21 cellular contexts compared by ENCODE assay signal in the genomic region with DNA sequence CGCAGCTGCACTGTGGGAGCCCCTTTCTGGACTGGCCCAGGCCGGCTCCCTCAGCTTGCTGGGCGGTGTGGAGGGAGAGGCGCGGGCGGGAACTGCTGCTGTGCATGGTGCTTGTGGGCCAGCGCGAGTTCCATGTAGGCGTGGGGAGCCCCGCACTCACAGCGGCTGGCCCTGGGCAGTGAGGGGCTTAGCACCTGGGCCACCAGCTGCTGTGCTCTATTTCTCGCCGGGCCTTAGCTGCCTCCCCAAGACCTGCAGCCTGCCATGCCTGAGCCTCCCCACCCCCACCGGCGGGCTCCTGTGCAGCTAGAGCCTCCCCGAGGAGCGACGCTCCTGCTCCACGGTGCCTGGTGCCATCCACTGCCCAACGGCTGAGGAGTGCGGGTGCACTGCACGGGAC. TPM values are rescaled to one million over a fixed set of nuclear protein-coding genes. Genes with fewer than 3 reads are reported as not detected.
DNase-seq lines count a peak whose midpoint lies in the region; ATAC-seq and TF ChIP-seq lines count a peak whose summit lies in the region.
"Had no signal": no experiment of that assay in that cellular context is flagged by ENCODE, and none has a peak within 500 bp of the region (broad histone marks: within the 10 kb centered on the region; RNA-seq: fewer than 3 reads in every experiment).

No MANE protein-coding gene starts in this region.

- in situ Hi-C loops in ACHN (cut with HindIII; ENCODE audit: low pct_ligation_motif_present, low pct_unique_long_range_greater_than_20kb, low sequenced_read_pairs) = no loop called here

- intact Hi-C loops in CD8-positive, alpha-beta T cell (cut with DNase I, micrococcal nuclease) = no loop called here
- intact Hi-C loops in activated T-helper 2 cell treated with anti-CD3 and anti-CD28 coated beads, Interferon-gamma antibody, Interleukin-2, Interleukin-4, amounts not matched to agents 10 μg/mL and 5 μg/mL and 100 μg/mL, durations not matched to agents 14 hours and 24 hours and 36 hours (cut with micrococcal nuclease) = loop anchor here (10.0 kb wide), 1 partner anchor 831 kb away; a partner anchor contains a TSS
- intact Hi-C loops in natural killer cell (cut with micrococcal nuclease) = no loop called here

- peak overlapping the region in 3 of 4 donors; percentile 86 to 94 (median 91) for H3K4me3 Mint-ChIP-seq in CD4-positive, CD25-positive, alpha-beta regulatory T cell
- H3K4me3 Mint-ChIP-seq in CD8-positive, alpha-beta T cell = peak overlapping the region; percentile 93
- H3K4me3 Mint-ChIP-seq in activated T-helper 2 cell treated with anti-CD3 and anti-CD28 coated beads, Interferon-gamma antibody, Interleukin-2, Interleukin-4, amounts not matched to agents 10 μg/mL and 5 μg/mL and 100 μg/mL, durations not matched to agents 14 hours and 24 hours and 36 hours (ENCODE audit: low read depth) = peak overlapping the region; percentile 86
- H3K4me3 Mint-ChIP-seq in natural killer cell = peak overlapping the region; percentile 95

- H3K9me3 ChIP-seq in CD4-positive, CD25-positive, alpha-beta regulatory T cell (ENCODE audit: control insufficient read depth in 2 of 2, low read length in 2 of 2) = no peaks in the 10 kb centered on the region
- no peaks in the 10 kb centered on the region for H3K9me3 ChIP-seq in CD8-positive, alpha-beta T cell (ENCODE audit: low read length)
- H3K9me3 ChIP-seq: lower lobe of right lung, SJCRH30, transverse colon had no signal

- peaks cover 16% of the 10 kb centered on the region for H3K4me1 ChIP-seq in CD4-positive, CD25-positive, alpha-beta regulatory T cell (ENCODE audit: control insufficient read depth, insufficient read depth, low read length, poor library complexity, severe bottlenecking)
- H3K4me1 ChIP-seq in CD8-positive, alpha-beta T cell (ENCODE audit: insufficient read depth, low read length) = peaks cover 16% of the 10 kb centered on the region

- no peak for DNase-seq in CD4-positive, CD25-positive, alpha-beta regulatory T cell
- DNase-seq in CD8-positive, alpha-beta T cell = no peak
- no peak for DNase-seq in activated T-helper 2 cell treated with anti-CD3 and anti-CD28 coated beads, Interferon-gamma antibody, Interleukin-2, Interleukin-4, amounts not matched to agents 10 μg/mL and 5 μg/mL and 100 μg/mL, durations not matched to agents 14 hours and 24 hours and 36 hours (ENCODE audit: low spot score)
- DNase-seq in natural killer cell = no peak
- no peak for DNase-seq in ACHN
- DNase-seq: brain microvascular endothelial cell, foreskin fibroblast, lower lobe of right lung, NCI-H1436 treated with DMSO at 0.1 percent for 48 hours, NCI-H2171, NCI-H774, SJCRH30, transverse colon had no signal

- no peak for ATAC-seq in CD4-positive, CD25-positive, alpha-beta regulatory T cell (ENCODE audit: low read depth in 2 of 2)
- no peak for ATAC-seq in CD8-positive, alpha-beta T cell
- ATAC-seq in natural killer cell = no peak
- no peak for ATAC-seq in HG02870 (IDR thresholded peaks at IDR 0.05; ENCODE audit: unreplicated experiment)
- ATAC-seq in SK-N-SH treated with all-trans-retinoic acid at 6 μM for 48 hours = no peak
- ATAC-seq: activated naive CD4-positive, alpha-beta T cell treated with anti-CD3 and anti-CD28 coated beads, Interleukin-2, amount 50 U/mL, for 72 hours; lower lobe of right lung; stimulated activated naive CD8-positive, alpha-beta T cell treated with anti-CD3 and anti-CD28 coated beads, Interleukin-15, amount 100 ng/mL, for 72 hours had no signal

- POLR2A ChIA-PET in CD8-positive, alpha-beta T cell (lab: Charles Lee) = no interaction called here

- H3K27me3 Mint-ChIP-seq in CD4-positive, CD25-positive, alpha-beta regulatory T cell = peaks cover 11% of the 10 kb centered on the region
- H3K27me3 Mint-ChIP-seq in CD8-positive, alpha-beta T cell (ENCODE audit: low read depth) = peaks cover 2% of the 10 kb centered on the region
- peaks cover 3% of the 10 kb centered on the region for H3K27me3 Mint-ChIP-seq in activated T-helper 2 cell treated with anti-CD3 and anti-CD28 coated beads, Interferon-gamma antibody, Interleukin-2, Interleukin-4, amounts not matched to agents 10 μg/mL and 5 μg/mL and 100 μg/mL, durations not matched to agents 14 hours and 24 hours and 36 hours (ENCODE audit: low read depth)
- peaks cover 0 to 3% of the 10 kb centered on the region in 2 donors for H3K27me3 Mint-ChIP-seq in natural killer cell (ENCODE audit: low read depth in 2 of 2)
- H3K27me3 Mint-ChIP-seq: stimulated activated naive CD8-positive, alpha-beta T cell treated with anti-CD3 and anti-CD28 coated beads, Interleukin-15, amount 100 ng/mL, for 72 hours had no signal

- no peak overlapping the region for H3K27ac Mint-ChIP-seq in CD4-positive, CD25-positive, alpha-beta regulatory T cell
- H3K27ac Mint-ChIP-seq in CD8-positive, alpha-beta T cell = no peak overlapping the region
- H3K27ac Mint-ChIP-seq in activated T-helper 2 cell treated with anti-CD3 and anti-CD28 coated beads, Interferon-gamma antibody, Interleukin-2, Interleukin-4, amounts not matched to agents 10 μg/mL and 5 μg/mL and 100 μg/mL, durations not matched to agents 14 hours and 24 hours and 36 hours = no peak overlapping the region
- peak overlapping the region; percentile 90 to 99 for H3K27ac Mint-ChIP-seq in natural killer cell

- no peaks in the 10 kb centered on the region for H3K9me3 Mint-ChIP-seq in CD4-positive, CD25-positive, alpha-beta regulatory T cell
- H3K9me3 Mint-ChIP-seq in CD8-positive, alpha-beta T cell = no peaks in the 10 kb centered on the region
- no peaks in the 10 kb centered on the region for H3K9me3 Mint-ChIP-seq in activated T-helper 2 cell treated with anti-CD3 and anti-CD28 coated beads, Interferon-gamma antibody, Interleukin-2, Interleukin-4, amounts not matched to agents 10 μg/mL and 5 μg/mL and 100 μg/mL, durations not matched to agents 14 hours and 24 hours and 36 hours
- H3K9me3 Mint-ChIP-seq in natural killer cell = no peaks in the 10 kb centered on the region
- H3K9me3 Mint-ChIP-seq: stimulated activated naive CD8-positive, alpha-beta T cell treated with anti-CD3 and anti-CD28 coated beads, Interleukin-15, amount 100 ng/mL, for 72 hours had no signal

- H3K4me1 Mint-ChIP-seq in CD4-positive, CD25-positive, alpha-beta regulatory T cell = peaks cover 12 to 37% (median 23%) of the 10 kb centered on the region in 4 donors
- H3K4me1 Mint-ChIP-seq in CD8-positive, alpha-beta T cell (ENCODE audit: low read depth) = peaks cover 27% of the 10 kb centered on the region
- peaks cover 37% of the 10 kb centered on the region for H3K4me1 Mint-ChIP-seq in activated T-helper 2 cell treated with anti-CD3 and anti-CD28 coated beads, Interferon-gamma antibody, Interleukin-2, Interleukin-4, amounts not matched to agents 10 μg/mL and 5 μg/mL and 100 μg/mL, durations not matched to agents 14 hours and 24 hours and 36 hours (ENCODE audit: low read depth)
- H3K4me1 Mint-ChIP-seq in natural killer cell = peaks cover 20 to 26% of the 10 kb centered on the region in 2 donors

- peaks cover 14% of the 10 kb centered on the region for H3K36me3 ChIP-seq in CD4-positive, CD25-positive, alpha-beta regulatory T cell (ENCODE audit: control insufficient read depth, insufficient read depth, low read length)
- no peaks in the 10 kb centered on the region for H3K36me3 ChIP-seq in CD8-positive, alpha-beta T cell (ENCODE audit: insufficient read depth, low read length)
- H3K36me3 ChIP-seq: brain microvascular endothelial cell, SJCRH30 had no signal

- CTCF ChIA-PET in CD8-positive, alpha-beta T cell (lab: Charles Lee) = interaction anchor here (1.2 kb wide), 1 partner anchor 11 kb away, joined by 3 read pairs; no protein-coding TSS in a partner anchor

- no peak for TF ChIP-seq CTCF in CD8-positive, alpha-beta T cell (IDR thresholded peaks at IDR 0.05)
- TF ChIP-seq CTCF in natural killer cell (IDR thresholded peaks at IDR 0.05) = no peak

- no peak overlapping the region for H3K27ac ChIP-seq in CD4-positive, CD25-positive, alpha-beta regulatory T cell (ENCODE audit: insufficient read depth, low read length, poor library complexity, severe bottlenecking)
- no peak overlapping the region for H3K27ac ChIP-seq in CD8-positive, alpha-beta T cell (ENCODE audit: low read depth, low read length)
- H3K27ac ChIP-seq: brain microvascular endothelial cell, epithelial cell of prostate, hepatocyte, lower lobe of right lung, SJCRH30 had no signal

- H3K27me3 ChIP-seq in CD4-positive, CD25-positive, alpha-beta regulatory T cell (ENCODE audit: control insufficient read depth, insufficient read depth, low read length) = no peaks in the 10 kb centered on the region
- no peaks in the 10 kb centered on the region for H3K27me3 ChIP-seq in CD8-positive, alpha-beta T cell (ENCODE audit: insufficient read depth, low read length)
- H3K27me3 ChIP-seq: brain microvascular endothelial cell, hepatocyte, SJCRH30 had no signal

- no peak overlapping the region for H3K4me3 ChIP-seq in CD4-positive, CD25-positive, alpha-beta regulatory T cell (ENCODE audit: low read depth, low read length)
- H3K4me3 ChIP-seq in CD8-positive, alpha-beta T cell (ENCODE audit: low read depth, low read length) = no peak overlapping the region
- H3K4me3 ChIP-seq: lower lobe of right lung, SJCRH30, transverse colon had no signal

- peaks cover 8% of the 10 kb centered on the region for H3K36me3 Mint-ChIP-seq in CD4-positive, CD25-positive, alpha-beta regulatory T cell
- peaks cover 29% of the 10 kb centered on the region for H3K36me3 Mint-ChIP-seq in CD8-positive, alpha-beta T cell
- peaks cover 27% of the 10 kb centered on the region for H3K36me3 Mint-ChIP-seq in activated T-helper 2 cell treated with anti-CD3 and anti-CD28 coated beads, Interferon-gamma antibody, Interleukin-2, Interleukin-4, amounts not matched to agents 10 μg/mL and 5 μg/mL and 100 μg/mL, durations not matched to agents 14 hours and 24 hours and 36 hours (ENCODE audit: low read depth)
- no peaks in the 10 kb centered on the region for H3K36me3 Mint-ChIP-seq in natural killer cell

RNA-seq across cellular contexts. Expression of a gene that starts 1.7 kb away (rescaled TPM):
- 18.4 TPM for total RNA-seq in CD4-positive, CD25-positive, alpha-beta regulatory T cell
- 10 to 100 TPM; 13.4 to 19.4 (median 16.2) TPM for polyA plus RNA-seq in CD4-positive, CD25-positive, alpha-beta regulatory T cell
- 1 to 10 TPM; 6.2 to 7.8 TPM for total RNA-seq in CD8-positive, alpha-beta T cell
- 21.9 and 22.8 TPM in 2 replicates for total RNA-seq in activated T-helper 2 cell treated with anti-CD3 and anti-CD28 coated beads, Interferon-gamma antibody, Interleukin-2, Interleukin-4, amounts not matched to agents 10 μg/mL and 5 μg/mL and 100 μg/mL, durations not matched to agents 14 hours and 24 hours and 36 hours
- total RNA-seq in natural killer cell = 10 to 100 TPM; 14.3 to 22.0 (median 16.9) TPM

RNA-seq across cellular contexts. Expression of a gene that starts 13.3 kb away (rescaled TPM):
- total RNA-seq in CD4-positive, CD25-positive, alpha-beta regulatory T cell = not detected
- not detected for polyA plus RNA-seq in CD4-positive, CD25-positive, alpha-beta regulatory T cell
- total RNA-seq in CD8-positive, alpha-beta T cell = under 1 TPM in 1 of 2 experiments, not detected in 1; 0.16 TPM
- total RNA-seq in activated T-helper 2 cell treated with anti-CD3 and anti-CD28 coated beads, Interferon-gamma antibody, Interleukin-2, Interleukin-4, amounts not matched to agents 10 μg/mL and 5 μg/mL and 100 μg/mL, durations not matched to agents 14 hours and 24 hours and 36 hours = 0.07 TPM in 1 of 2 replicates, not detected in the other
- total RNA-seq in natural killer cell = under 1 TPM in 1 of 3 donors, not detected in 2; 0.14 TPM
- total RNA-seq: activated naive CD4-positive, alpha-beta T cell treated with anti-CD3 and anti-CD28 coated beads, Interleukin-2, amount 50 U/mL, for 72 hours; hepatocyte; T-helper 2 cell treated with Interferon-gamma antibody and Interleukin-4, amounts not matched to agents 100 ng/mL and 5 ng/mL, for 36 hours had no signal

RNA-seq across cellular contexts. Expression of a gene that starts 25.0 kb away (rescaled TPM):
- total RNA-seq in CD4-positive, CD25-positive, alpha-beta regulatory T cell = not detected
- not detected for polyA plus RNA-seq in CD4-positive, CD25-positive, alpha-beta regulatory T cell
- under 1 TPM in 1 of 2 experiments, not detected in 1; 0.11 TPM for total RNA-seq in CD8-positive, alpha-beta T cell
- 0.05 and 0.23 TPM in 2 replicates for total RNA-seq in activated T-helper 2 cell treated with anti-CD3 and anti-CD28 coated beads, Interferon-gamma antibody, Interleukin-2, Interleukin-4, amounts not matched to agents 10 μg/mL and 5 μg/mL and 100 μg/mL, durations not matched to agents 14 hours and 24 hours and 36 hours
- under 1 TPM in 1 of 3 donors, not detected in 2; 0.10 TPM for total RNA-seq in natural killer cell
- total RNA-seq: activated naive CD4-positive, alpha-beta T cell treated with anti-CD3 and anti-CD28 coated beads, Interleukin-2, amount 50 U/mL, for 72 hours; T-helper 2 cell treated with Interferon-gamma antibody and Interleukin-4, amounts not matched to agents 100 ng/mL and 5 ng/mL, for 36 hours had no signal

RNA-seq across cellular contexts. Expression of a gene that starts 43.0 kb away (rescaled TPM):
- not detected for total RNA-seq in CD4-positive, CD25-positive, alpha-beta regulatory T cell
- not detected for polyA plus RNA-seq in CD4-positive, CD25-positive, alpha-beta regulatory T cell
- total RNA-seq in CD8-positive, alpha-beta T cell = not detected
- not detected in 2 replicates for total RNA-seq in activated T-helper 2 cell treated with anti-CD3 and anti-CD28 coated beads, Interferon-gamma antibody, Interleukin-2, Interleukin-4, amounts not matched to agents 10 μg/mL and 5 μg/mL and 100 μg/mL, durations not matched to agents 14 hours and 24 hours and 36 hours
- total RNA-seq in natural killer cell = not detected
- total RNA-seq: activated naive CD4-positive, alpha-beta T cell treated with anti-CD3 and anti-CD28 coated beads, Interleukin-2, amount 50 U/mL, for 72 hours; G401; T-helper 2 cell treated with Interferon-gamma antibody and Interleukin-4, amounts not matched to agents 100 ng/mL and 5 ng/mL, for 36 hours had no signal

Comparison
In these comparisons a context has a peak if more than half of its experiments do, and no peak if none do; other contexts are left out.
1. H3K27ac Mint-ChIP-seq: peak in natural killer cell (2 of 2); none in CD4-positive, CD25-positive, alpha-beta regulatory T cell (0 of 3), CD8-positive, alpha-beta T cell (single experiment) and activated T-helper 2 cell treated with anti-CD3 and anti-CD28 coated beads, Interferon-gamma antibody, Interleukin-2, Interleukin-4, amounts not matched to agents 10 μg/mL and 5 μg/mL and 100 μg/mL, durations not matched to agents 14 hours and 24 hours and 36 hours (single experiment).
2. Peak in every context shown above with its lines, with median percentiles within 50 percentile points of each other: H3K4me3 Mint-ChIP-seq.